25 cellular contexts compared by ENCODE assay signal in the genomic region with DNA sequence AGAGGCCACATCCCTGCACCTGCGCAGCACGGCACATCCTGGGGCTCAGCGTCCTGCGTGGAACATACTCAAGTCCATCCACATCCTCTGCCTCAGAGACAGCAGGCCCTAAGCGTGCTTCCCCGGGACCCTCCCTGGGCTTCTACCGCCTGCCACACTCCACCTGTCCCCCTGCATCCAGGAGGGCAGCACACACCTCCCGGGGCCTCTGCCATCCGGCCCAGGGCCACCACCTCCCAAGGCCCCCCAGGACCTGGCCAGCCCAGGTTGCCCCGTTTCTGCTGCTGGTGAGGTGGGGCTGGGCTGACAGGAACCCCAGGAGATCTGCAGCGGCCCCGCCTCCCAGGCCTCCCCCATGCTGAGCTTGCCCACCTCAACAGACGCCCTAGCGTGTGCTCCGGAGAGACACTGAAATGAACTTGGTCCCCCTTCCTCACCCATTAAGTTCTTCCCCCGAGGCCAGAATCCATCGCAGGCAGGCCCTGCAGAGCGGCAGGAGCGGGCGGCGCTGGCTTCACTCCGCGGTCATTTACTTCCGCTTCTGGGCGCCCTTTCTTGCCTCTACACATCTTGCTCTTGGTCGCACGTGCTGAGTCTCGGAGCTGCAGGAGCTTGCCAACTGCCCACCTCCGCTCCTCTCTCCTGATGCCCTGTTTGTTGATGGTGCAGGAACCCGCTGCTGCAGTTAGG.
"Had no signal": no experiment of that assay in that cellular context is flagged by ENCODE, and none has a peak within 500 bp of the region (broad histone marks: within the 10 kb centered on the region; RNA-seq: fewer than 3 reads in every experiment).

No MANE protein-coding gene starts in this region.

- H3K27ac ChIP-seq: dorsolateral prefrontal cortex, heart left ventricle, hepatocyte, left ventricle myocardium inferior, lower lobe of right lung, pancreas, right lobe of liver, suprapubic skin, transverse colon, upper lobe of right lung, vagina had no signal

- H3K4me1 ChIP-seq: heart left ventricle, left ventricle myocardium inferior, lower lobe of right lung, pancreas, right lobe of liver, suprapubic skin, transverse colon, upper lobe of right lung, vagina had no signal

- H3K79me2 ChIP-seq: hepatocyte had no signal

- H3K36me3 Mint-ChIP-seq: naive thymus-derived CD8-positive, alpha-beta T cell had no signal

- DNase-seq: dorsolateral prefrontal cortex; effector CD4-positive, alpha-beta T cell; kidney glomerular epithelial cell; left colon; left ventricle myocardium inferior; naive thymus-derived CD8-positive, alpha-beta T cell; nephron progenitor cell; occipital lobe; retina; small intestine; stimulated activated CD4-positive, alpha-beta T cell treated with anti-CD3 and anti-CD28 coated beads, Interleukin-12 subunit alpha, Interleukin-12 subunit beta, amount 100 ng/mL, for 4 hours; stimulated activated CD4-positive, alpha-beta T cell treated with anti-CD3 and anti-CD28 coated beads, Interleukin-1b, Interleukin-23, amount 100 ng/mL, for 48 hours; stimulated activated CD4-positive, alpha-beta T cell treated with anti-CD3 and anti-CD28 coated beads, Interleukin-4, amount 100 ng/mL, for 1 hour; stimulated activated CD8-positive, alpha-beta memory T cell treated with anti-CD3 and anti-CD28 coated beads, Interleukin-4, amount 100 ng/mL, for 48 hours; stimulated activated naive CD4-positive, alpha-beta T cell; stimulated activated naive CD8-positive, alpha-beta T cell treated with anti-CD3 and anti-CD28 coated beads, Interleukin-15, amount 100 ng/mL, for 72 hours; transverse colon; upper lobe of right lung had no signal

- H3K4me3 Mint-ChIP-seq: naive thymus-derived CD8-positive, alpha-beta T cell; nephron progenitor cell; stimulated activated naive CD8-positive, alpha-beta T cell treated with anti-CD3 and anti-CD28 coated beads, Interleukin-15, amount 100 ng/mL, for 72 hours had no signal

- H3K4me2 ChIP-seq: hepatocyte had no signal

- H3K4me3 ChIP-seq: dorsolateral prefrontal cortex, heart left ventricle, hepatocyte, left ventricle myocardium inferior, lower lobe of right lung, pancreas, right lobe of liver, suprapubic skin, transverse colon, upper lobe of right lung, vagina had no signal

- ATAC-seq: heart left ventricle; left colon; lower lobe of right lung; naive thymus-derived CD8-positive, alpha-beta T cell; pancreas; stimulated activated naive CD8-positive, alpha-beta T cell treated with anti-CD3 and anti-CD28 coated beads, Interleukin-15, amount 100 ng/mL, for 72 hours; upper lobe of right lung had no signal

- H3K27me3 ChIP-seq: hepatocyte, pancreas, right lobe of liver, vagina had no signal

- H3K36me3 ChIP-seq: heart left ventricle, left ventricle myocardium inferior, lower lobe of right lung, pancreas, right lobe of liver, suprapubic skin, transverse colon, upper lobe of right lung, vagina had no signal

- H2AFZ ChIP-seq: hepatocyte had no signal

- H3K9me3 Mint-ChIP-seq: stimulated activated naive CD8-positive, alpha-beta T cell treated with anti-CD3 and anti-CD28 coated beads, Interleukin-15, amount 100 ng/mL, for 72 hours had no signal

- H3K4me1 Mint-ChIP-seq: naive thymus-derived CD8-positive, alpha-beta T cell; nephron progenitor cell; stimulated activated naive CD8-positive, alpha-beta T cell treated with anti-CD3 and anti-CD28 coated beads, Interleukin-15, amount 100 ng/mL, for 72 hours had no signal

- H3K9me3 ChIP-seq: lower lobe of right lung, pancreas, right lobe of liver, suprapubic skin, transverse colon, upper lobe of right lung, vagina had no signal

- H3K27ac Mint-ChIP-seq: naive thymus-derived CD8-positive, alpha-beta T cell; nephron progenitor cell; stimulated activated naive CD8-positive, alpha-beta T cell treated with anti-CD3 and anti-CD28 coated beads, Interleukin-15, amount 100 ng/mL, for 72 hours had no signal
